In the genomic region with DNA sequence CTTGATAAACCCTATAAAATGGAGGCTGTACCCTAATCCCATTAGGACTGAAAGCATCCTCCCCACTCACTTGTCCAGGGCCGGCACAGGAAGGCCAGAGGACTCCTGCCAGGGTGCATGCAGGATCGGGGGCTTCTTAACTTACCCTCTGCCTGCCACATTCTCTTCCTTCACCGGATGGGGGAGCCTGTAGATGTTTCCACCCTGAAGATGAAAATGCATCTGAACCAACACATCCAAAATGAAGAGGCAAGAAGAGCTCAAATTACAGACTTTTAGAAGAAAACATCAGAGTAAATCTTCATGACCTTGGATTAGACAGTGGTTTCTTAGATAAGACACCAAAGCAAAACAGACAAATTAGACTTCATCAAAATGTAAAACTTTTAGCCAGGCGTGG, we compare ENCODE assay signal across 11 cellular contexts. TPM values are rescaled to one million over a fixed set of nuclear protein-coding genes. Genes with fewer than 3 reads are reported as not detected.
DNase-seq lines count a peak whose midpoint lies in the region; ATAC-seq, FAIRE-seq and TF ChIP-seq lines count a peak whose summit lies in the region.
"Had no signal": no experiment of that assay in that cellular context is flagged by ENCODE, and none has a peak within 500 bp of the region (broad histone marks: within the 10 kb centered on the region; RNA-seq: fewer than 3 reads in every experiment).

No MANE protein-coding gene starts in this region.

- TF ChIP-seq CTCF in A549 (IDR thresholded peaks at IDR 0.05) (peak; percentile 31; the same call in 2 of the 3 replicates), WI38 (IDR thresholded peaks at IDR 0.05; ENCODE audit: low read depth, low read length) (peak; percentile 23; the same call in 1 of the 2 replicates)

- POLR2A ChIA-PET in A549 (lab: Yijun Ruan, JAX) = interaction anchor here (0.6 kb wide), 1 partner anchor 9 kb away, joined by 3 read pairs; no protein-coding TSS in a partner anchor

- 52% methylated on average over 4 of the region's 4 CpGs for WGBS in A549 (ENCODE audit: missing lambda C conversion rate)
- WGBS in GM23248 (ENCODE audit: low coverage in 1 of 2, low lambda C conversion rate in 2 of 2, missing lambda C conversion rate in 2 of 2), 2 experiments = 43 to 55% methylated on average over 4 of the region's 4 CpGs

- no peaks in the 10 kb centered on the region for H3K9me3 ChIP-seq in A549
- H3K9me3 ChIP-seq in GM23248 (ENCODE audit: low read depth) = no peaks in the 10 kb centered on the region

- in situ Hi-C loops in GM23248 (cut with MboI) = no loop called here

- no peaks in the 10 kb centered on the region for H3K27me3 ChIP-seq in GM23248 (replicated peaks; ENCODE audit: insufficient read depth)

- no peak overlapping the region for H3K27ac ChIP-seq in A549
- H3K27ac ChIP-seq in GM23248 = no peak overlapping the region
- H3K27ac ChIP-seq: VCaP had no signal

- H3F3A ChIP-seq in GM23248 (ENCODE audit: insufficient read depth) = no peaks in the 10 kb centered on the region

- TF ChIP-seq RAD21 in A549 (conservative IDR thresholded peaks at IDR 0.05 in 1 of 2, IDR thresholded peaks at IDR 0.05 in 1 of 2) = peak in 1 of 2 experiments; percentile 56; a peak in 2 of 5 replicates

- H3K4me3 ChIP-seq in A549 (no peak overlapping the region), GM23248 (no peak overlapping the region), WI38 (ENCODE audit: low read depth, low read length) (no peak overlapping the region)

- DNase-seq in A549 (ENCODE audit: low read depth in 1 of 2, low spot score in 1 of 2) = peak; percentile 43 to 46
- peak; percentile 43 for DNase-seq in GM23248
- peak; percentile 65 for DNase-seq in iPS-NIHi11 (ENCODE audit: low spot score)
- no peak for DNase-seq in ureter (ENCODE audit: low spot score)
- DNase-seq: NCI-H1417 had no signal

- CTCF ChIA-PET in A549 (lab: Yijun Ruan, JAX) = interaction anchor here (0.6 to 3.5 kb wide), 8 partner anchors 11 to 164 kb away, joined by 3 to 11 read pairs (median 4); partner anchors contain the start of gene NAPA

- H3K9me2 ChIP-seq in GM23248 (ENCODE audit: insufficient read depth) = no peaks in the 10 kb centered on the region

- H3K79me2 ChIP-seq in GM23248 (ENCODE audit: insufficient read depth) = no peaks in the 10 kb centered on the region

- peak; percentile 52 to 67; a peak in 3 of 6 replicates for ATAC-seq in A549
- no peak for ATAC-seq in HG03139 (IDR thresholded peaks at IDR 0.05; ENCODE audit: unreplicated experiment)
- ATAC-seq in GM19351 (IDR thresholded peaks at IDR 0.05; ENCODE audit: unreplicated experiment) = no peak
- ATAC-seq in HG02759 (IDR thresholded peaks at IDR 0.05; ENCODE audit: unreplicated experiment) = no peak

- H2AFZ ChIP-seq in GM23248 = no peak overlapping the region

- no peaks in the 10 kb centered on the region for H3K36me3 ChIP-seq in GM23248 (ENCODE audit: low read depth)

- TF ChIP-seq EP300 in A549 (IDR thresholded peaks at IDR 0.05) = no peak

- H3K4me2 ChIP-seq in A549 (no peak overlapping the region), GM23248 (ENCODE audit: unreplicated experiment) (no peak overlapping the region)

- H3K9ac ChIP-seq in GM23248 = no peak overlapping the region

- no peaks in the 10 kb centered on the region for H4K20me1 ChIP-seq in GM23248 (ENCODE audit: insufficient read depth)

- no peak for FAIRE-seq in A549 (lab: Jason Lieb, UNC)

- no peak for TF ChIP-seq POLR2A in A549 (IDR thresholded peaks at IDR 0.05; ENCODE audit: low read length)

- H3K4me1 ChIP-seq in A549 (no peaks in the 10 kb centered on the region), GM23248 (ENCODE audit: insufficient read depth) (no peaks in the 10 kb centered on the region)

TF ChIP-seq in A549, 52 proteins besides CTCF, POLR2A, EP300 and RAD21:
- TF ChIP-seq SMC3 (IDR thresholded peaks at IDR 0.05) (peak; percentile 38; the same call in 2 of the 3 replicates), ZC3H11A (IDR thresholded peaks at IDR 0.05) (no peak), MYC (IDR thresholded peaks at IDR 0.05; ENCODE audit: borderline replicate concordance, low read length) (no peak), POLR2AphosphoS2 (conservative IDR thresholded peaks at IDR 0.05; ENCODE audit: low read length) (no peak), MAZ (IDR thresholded peaks at IDR 0.05; ENCODE audit: borderline replicate concordance, low read depth, low read length) (no peak)

RNA-seq across cellular contexts. Expression of gene NAPA, which starts 25.9 kb away (rescaled TPM):
- polyA plus RNA-seq in A549 (2011; rRNA removed) (69.6 and 74.3 TPM in 2 replicates), A549 (2017; fragmentation: RNase III; extraction: RNeasy Plus Mini Kit Qiagen cat#74134 plus additional on column Dnase treatment) (92.5 to 101 TPM (median 94.2 TPM) in 3 replicates), GM23248 (2016; fragmentation: Nextera tagmentation; extraction: Ambion mirVana) (183 and 187 TPM in 2 replicates)
- polyA plus RNA-seq in A549 (2012; cell fraction: cytosol; rRNA removed) = 111 and 125 TPM in 2 replicates
- polyA plus RNA-seq in A549 (2012; cell fraction: nucleus; rRNA removed) = 107 and 121 TPM in 2 replicates
- polyA minus RNA-seq in A549 (2011; rRNA and poly(A)+ RNA removed) = 100.0 and 132 TPM in 2 replicates
- 94.1 and 110 TPM in 2 replicates for total RNA-seq in GM23248 (2014; rRNA removed; shearing (Covaris generic))
- total RNA-seq in ureter = 158 TPM

RNA-seq across cellular contexts. Expression of gene ZNF541, which starts 32.2 kb away (rescaled TPM):
- polyA plus RNA-seq in A549 (2011; rRNA removed) (not detected in 2 replicates), A549 (2017; fragmentation: RNase III; extraction: RNeasy Plus Mini Kit Qiagen cat#74134 plus additional on column Dnase treatment) (not detected in 3 replicates), GM23248 (2016; fragmentation: Nextera tagmentation; extraction: Ambion mirVana) (0.11 and 0.15 TPM in 2 replicates)
- polyA plus RNA-seq in A549 (2012; cell fraction: cytosol; rRNA removed) = not detected in 2 replicates
- not detected in 2 replicates for polyA plus RNA-seq in A549 (2012; cell fraction: nucleus; rRNA removed)
- not detected in 2 replicates for polyA minus RNA-seq in A549 (2011; rRNA and poly(A)+ RNA removed)
- total RNA-seq in GM23248 (2014; rRNA removed; shearing (Covaris generic)) = not detected in 2 replicates
- total RNA-seq in ureter = 0.70 TPM
- total RNA-seq: Daoy had no signal

RNA-seq across cellular contexts. Expression of gene KPTN, which starts 56.7 kb away (rescaled TPM):
- polyA plus RNA-seq in A549 (2011; rRNA removed) (10.6 and 12.5 TPM in 2 replicates), A549 (2017; fragmentation: RNase III; extraction: RNeasy Plus Mini Kit Qiagen cat#74134 plus additional on column Dnase treatment) (20.6 to 22.1 TPM (median 20.8 TPM) in 3 replicates), GM23248 (2016; fragmentation: Nextera tagmentation; extraction: Ambion mirVana) (7.2 and 9.6 TPM in 2 replicates)
- polyA plus RNA-seq in A549 (2012; cell fraction: cytosol; rRNA removed) = 26.3 and 28.7 TPM in 2 replicates
- polyA plus RNA-seq in A549 (2012; cell fraction: nucleus; rRNA removed) = 62.7 and 66.3 TPM in 2 replicates
- 13.7 and 15.6 TPM in 2 replicates for polyA minus RNA-seq in A549 (2011; rRNA and poly(A)+ RNA removed)
- 3.1 and 18.3 TPM in 2 replicates for total RNA-seq in GM23248 (2014; rRNA removed; shearing (Covaris generic))
- 13.9 TPM for total RNA-seq in ureter

Comparison
In these comparisons a context has a peak if more than half of its experiments do, and no peak if none do; other contexts are left out.
1. ATAC-seq: peak in A549 (2 of 2); none in HG03139 (single experiment), GM19351 (single experiment) and HG02759 (single experiment).